ENCODE assay signal across 2 cellular contexts in the genomic region with DNA sequence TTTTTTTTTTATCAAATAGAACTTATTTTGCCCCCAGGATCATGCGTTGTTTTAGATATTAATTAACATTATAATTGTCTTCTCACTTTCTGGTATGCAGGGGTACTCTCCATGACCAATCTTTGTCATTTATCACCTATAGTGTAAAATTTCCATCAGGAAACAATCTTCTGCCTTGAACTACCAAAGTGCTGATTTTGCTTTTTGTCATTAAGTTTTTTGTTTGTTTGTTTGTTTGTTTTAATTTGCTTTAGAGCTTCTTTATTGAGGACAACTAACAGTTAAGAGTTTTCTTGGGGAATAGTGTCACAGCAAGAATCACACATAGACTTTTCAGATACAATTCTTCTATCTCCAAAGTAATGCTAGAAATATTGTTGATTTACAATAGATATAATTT.
A peak's percentile ranks its signal among the peaks of the same experiment; 100 is the strongest.
TF ChIP-seq lines count a peak whose summit lies in the region.

No MANE protein-coding gene starts in this region.

TF ChIP-seq in HepG2, 621 proteins besides CTCF, POLR2A, EP300 and RAD21:
- TF ChIP-seq DNMT3B (CRISPR knock-in tag; conservative IDR thresholded peaks at IDR 0.05) (no peak), HDAC6 (IDR thresholded peaks at IDR 0.05; ENCODE audit: low read depth, low read length) (no peak), NPAS2 (CRISPR knock-in tag; IDR thresholded peaks at IDR 0.05; ENCODE audit: borderline replicate concordance) (no peak), GZF1 (CRISPR knock-in tag; IDR thresholded peaks at IDR 0.05) (no peak), ZNF30 (CRISPR knock-in tag; IDR thresholded peaks at IDR 0.05) (no peak), MAFK (conservative IDR thresholded peaks at IDR 0.05 in 1 of 2, IDR thresholded peaks at IDR 0.05 in 1 of 2; ENCODE audit: low read length in 2 of 2) (peak; percentile 59 to 64; a peak in 3 of 4 replicates), ZNF724P (CRISPR knock-in tag; IDR thresholded peaks at IDR 0.05; ENCODE audit: borderline replicate concordance) (no peak), ZKSCAN1 (IDR thresholded peaks at IDR 0.05; ENCODE audit: low read length) (no peak), ZNF34 (CRISPR knock-in tag; IDR thresholded peaks at IDR 0.05; ENCODE audit: borderline replicate concordance) (no peak), ZNF326 (CRISPR knock-in tag; IDR thresholded peaks at IDR 0.05; ENCODE audit: borderline replicate concordance) (no peak), HMG20A (CRISPR knock-in tag; IDR thresholded peaks at IDR 0.05; ENCODE audit: borderline replicate concordance) (no peak), MAFF (IDR thresholded peaks at IDR 0.05; ENCODE audit: low read depth, low read length) (peak; percentile 32; the same call in 1 of the 2 replicates)
- TF ChIP-seq, protein P1, sequence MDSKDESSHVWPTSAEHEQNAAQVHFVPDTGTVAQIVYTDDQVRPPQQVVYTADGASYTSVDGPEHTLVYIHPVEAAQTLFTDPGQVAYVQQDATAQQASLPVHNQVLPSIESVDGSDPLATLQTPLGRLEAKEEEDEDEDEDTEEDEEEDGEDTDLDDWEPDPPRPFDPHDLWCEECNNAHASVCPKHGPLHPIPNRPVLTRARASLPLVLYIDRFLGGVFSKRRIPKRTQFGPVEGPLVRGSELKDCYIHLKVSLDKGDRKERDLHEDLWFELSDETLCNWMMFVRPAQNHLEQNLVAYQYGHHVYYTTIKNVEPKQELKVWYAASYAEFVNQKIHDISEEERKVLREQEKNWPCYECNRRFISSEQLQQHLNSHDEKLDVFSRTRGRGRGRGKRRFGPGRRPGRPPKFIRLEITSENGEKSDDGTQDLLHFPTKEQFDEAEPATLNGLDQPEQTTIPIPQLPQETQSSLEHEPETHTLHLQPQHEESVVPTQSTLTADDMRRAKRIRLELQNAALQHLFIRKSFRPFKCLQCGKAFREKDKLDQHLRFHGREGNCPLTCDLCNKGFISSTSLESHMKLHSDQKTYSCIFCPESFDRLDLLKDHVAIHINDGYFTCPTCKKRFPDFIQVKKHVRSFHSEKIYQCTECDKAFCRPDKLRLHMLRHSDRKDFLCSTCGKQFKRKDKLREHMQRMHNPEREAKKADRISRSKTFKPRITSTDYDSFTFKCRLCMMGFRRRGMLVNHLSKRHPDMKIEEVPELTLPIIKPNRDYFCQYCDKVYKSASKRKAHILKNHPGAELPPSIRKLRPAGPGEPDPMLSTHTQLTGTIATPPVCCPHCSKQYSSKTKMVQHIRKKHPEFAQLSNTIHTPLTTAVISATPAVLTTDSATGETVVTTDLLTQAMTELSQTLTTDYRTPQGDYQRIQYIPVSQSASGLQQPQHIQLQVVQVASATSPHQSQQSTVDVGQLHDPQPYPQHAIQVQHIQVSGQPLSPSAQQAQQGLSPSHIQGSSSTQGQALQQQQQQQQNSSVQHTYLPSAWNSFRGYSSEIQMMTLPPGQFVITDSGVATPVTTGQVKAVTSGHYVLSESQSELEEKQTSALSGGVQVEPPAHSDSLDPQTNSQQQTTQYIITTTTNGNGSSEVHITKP (CRISPR knock-in tag; IDR thresholded peaks at IDR 0.05; ENCODE audit: low read depth) = no peak

TF ChIP-seq in IMR-90, 13 proteins besides CTCF, POLR2A, EP300 and RAD21:
- TF ChIP-seq, protein P2, sequence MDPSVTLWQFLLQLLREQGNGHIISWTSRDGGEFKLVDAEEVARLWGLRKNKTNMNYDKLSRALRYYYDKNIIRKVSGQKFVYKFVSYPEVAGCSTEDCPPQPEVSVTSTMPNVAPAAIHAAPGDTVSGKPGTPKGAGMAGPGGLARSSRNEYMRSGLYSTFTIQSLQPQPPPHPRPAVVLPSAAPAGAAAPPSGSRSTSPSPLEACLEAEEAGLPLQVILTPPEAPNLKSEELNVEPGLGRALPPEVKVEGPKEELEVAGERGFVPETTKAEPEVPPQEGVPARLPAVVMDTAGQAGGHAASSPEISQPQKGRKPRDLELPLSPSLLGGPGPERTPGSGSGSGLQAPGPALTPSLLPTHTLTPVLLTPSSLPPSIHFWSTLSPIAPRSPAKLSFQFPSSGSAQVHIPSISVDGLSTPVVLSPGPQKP (IDR thresholded peaks at IDR 0.05; ENCODE audit: borderline replicate concordance, low read depth, low read length) = no peak
- TF ChIP-seq SMC3 (IDR thresholded peaks at IDR 0.05; ENCODE audit: low read depth, low read length) = no peak
- TF ChIP-seq MAFK (IDR thresholded peaks at IDR 0.05; ENCODE audit: low read depth, low read length) = peak; percentile 48
- no peak for TF ChIP-seq NFE2L2 (IDR thresholded peaks at IDR 0.05; ENCODE audit: low read depth, low read length)
- TF ChIP-seq CHD1 (IDR thresholded peaks at IDR 0.05; ENCODE audit: low read depth, low read length) = no peak
- TF ChIP-seq CEBPB (IDR thresholded peaks at IDR 0.05; ENCODE audit: low read depth, low read length) = no peak
